ENCODE assay signal across 17 cellular contexts in the genomic region with DNA sequence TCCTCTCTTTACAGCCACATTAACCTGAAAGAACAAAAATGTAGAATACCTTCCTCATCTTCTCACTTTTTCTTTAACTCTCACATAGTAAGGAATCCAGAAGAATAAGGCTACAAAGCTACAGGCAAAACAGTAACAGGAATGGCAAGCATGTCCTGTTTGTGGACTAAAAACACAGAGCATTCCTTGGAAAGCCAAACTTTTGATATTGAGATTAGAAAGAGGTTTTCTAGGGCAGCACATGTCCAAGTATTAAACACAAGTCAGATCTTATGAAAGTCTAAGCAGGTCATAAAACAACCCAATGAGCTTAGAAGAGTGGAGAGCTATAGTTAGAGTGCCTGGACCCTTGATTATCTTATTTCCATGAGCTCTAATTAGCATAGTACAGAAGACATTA. TPM values are rescaled to one million over a fixed set of nuclear protein-coding genes. Genes with fewer than 3 reads are reported as not detected.
DNase-seq lines count a peak whose midpoint lies in the region; ATAC-seq, FAIRE-seq and TF ChIP-seq lines count a peak whose summit lies in the region.
"Had no signal": no experiment of that assay in that cellular context is flagged by ENCODE, and none has a peak within 500 bp of the region (broad histone marks: within the 10 kb centered on the region; RNA-seq: fewer than 3 reads in every experiment).

No MANE protein-coding gene starts in this region.

- H3K9ac ChIP-seq in endodermal cell (ENCODE audit: extremely low read depth, low read length, poor library complexity, severe bottlenecking) = no peak overlapping the region

- H3K4me1 Mint-ChIP-seq in CD4-positive, alpha-beta T cell (ENCODE audit: low read depth) = peaks cover 53% of the 10 kb centered on the region
- peaks cover 7% of the 10 kb centered on the region for H3K4me1 Mint-ChIP-seq in endodermal cell

- FAIRE-seq in GM12891 (lab: Jason Lieb, UNC) = no peak
- FAIRE-seq: G401.6 had no signal

- no peak for ATAC-seq in CD4-positive, alpha-beta T cell (ENCODE audit: poor library complexity)
- ATAC-seq in Panc1 (no peak), gastrocnemius medialis (no peak), HG02981 (IDR thresholded peaks at IDR 0.05; ENCODE audit: unreplicated experiment) (no peak)

- POLR2A ChIA-PET in CD4-positive, alpha-beta T cell (lab: Charles Lee) = interaction anchor here (2.0 kb wide), 1 partner anchor 10 kb away, joined by 6 read pairs; no protein-coding TSS in a partner anchor
- POLR2A ChIA-PET in Panc1 (lab: Charles Lee) = no interaction called here

- H3K27ac Mint-ChIP-seq in CD4-positive, alpha-beta T cell = peak overlapping the region; percentile 44
- no peak overlapping the region for H3K27ac Mint-ChIP-seq in endodermal cell

- intact Hi-C loops in CD4-positive, alpha-beta T cell (cut with DNase I, micrococcal nuclease) = no loop called here
- intact Hi-C loops in Panc1 (cut with micrococcal nuclease; ENCODE audit: unreplicated experiment) (no loop called here), gastrocnemius medialis (cut with DNase I; ENCODE audit: low total_unique reads) (loop anchor here (5.0 kb wide), 1 partner anchor 130 kb away; no protein-coding TSS in a partner anchor)

- H3K9me3 ChIP-seq in CD4-positive, alpha-beta T cell (ENCODE audit: control insufficient read depth, low read length) = no peaks in the 10 kb centered on the region
- H3K9me3 ChIP-seq in Panc1 (ENCODE audit: control insufficient read depth, insufficient read depth, low read depth, low read length) = no peaks in the 10 kb centered on the region
- no peaks in the 10 kb centered on the region for H3K9me3 ChIP-seq in gastrocnemius medialis
- no peaks in the 10 kb centered on the region for H3K9me3 ChIP-seq in endodermal cell (ENCODE audit: control insufficient read depth, low read length)
- H3K9me3 ChIP-seq: neutrophil had no signal

- no peaks in the 10 kb centered on the region for H3K36me3 Mint-ChIP-seq in CD4-positive, alpha-beta T cell (ENCODE audit: low read depth)
- no peaks in the 10 kb centered on the region for H3K36me3 Mint-ChIP-seq in endodermal cell (ENCODE audit: low read depth)

- no peaks in the 10 kb centered on the region for H3K27me3 ChIP-seq in CD4-positive, alpha-beta T cell (ENCODE audit: control insufficient read depth, insufficient read depth, low read length)
- no peaks in the 10 kb centered on the region for H3K27me3 ChIP-seq in Panc1 (ENCODE audit: control insufficient read depth, insufficient read depth, low read length)
- H3K27me3 ChIP-seq in gastrocnemius medialis = no peaks in the 10 kb centered on the region
- no peaks in the 10 kb centered on the region for H3K27me3 ChIP-seq in endodermal cell (ENCODE audit: control insufficient read depth, insufficient read depth, low read length, poor library complexity, severe bottlenecking)
- H3K27me3 ChIP-seq: neutrophil had no signal

- H3K4me3 Mint-ChIP-seq in CD4-positive, alpha-beta T cell = no peak overlapping the region
- no peak overlapping the region for H3K4me3 Mint-ChIP-seq in endodermal cell

- H3K27me3 Mint-ChIP-seq in CD4-positive, alpha-beta T cell = no peaks in the 10 kb centered on the region
- H3K27me3 Mint-ChIP-seq in endodermal cell (ENCODE audit: insufficient read depth) = no peaks in the 10 kb centered on the region

- in situ Hi-C loops in Panc1 (cut with HindIII; ENCODE audit: low pct_unique_long_range_greater_than_20kb, low sequenced_read_pairs) = no loop called here
- in situ Hi-C loops in gastrocnemius medialis (cut with MboI; ENCODE audit: low sequenced_read_pairs in 4 of 4) = no loop called here

- H3K36me3 ChIP-seq in Panc1 (ENCODE audit: control insufficient read depth, insufficient read depth, low read length) (no peaks in the 10 kb centered on the region), gastrocnemius medialis (no peaks in the 10 kb centered on the region), endodermal cell (ENCODE audit: control insufficient read depth, insufficient read depth, low read length) (no peaks in the 10 kb centered on the region)
- H3K36me3 ChIP-seq: neutrophil had no signal

- DNase-seq in CD4-positive, alpha-beta T cell = no peak
- DNase-seq in Panc1 (ENCODE audit: low read depth, low spot score) = no peak
- DNase-seq in epithelial cell of prostate (ENCODE audit: low read depth, low spot score) = no peak
- no peak for DNase-seq in gastrocnemius medialis
- no peak for DNase-seq in HPDE6-E6E7 (ENCODE audit: extremely low spot score)
- no peak for DNase-seq in endodermal cell
- no peak for DNase-seq in GM12891 (ENCODE audit: insufficient read length, low spot score)
- DNase-seq: activated naive CD4-positive, alpha-beta T cell treated with anti-CD3 and anti-CD28 coated beads, Interleukin-2, amount 50 U/mL, for 16 hours; glutamatergic neuron; NCI-H1105 treated with DMSO at 0.1 percent for 48 hours; NCI-H526; stimulated activated CD4-positive, alpha-beta T cell treated with anti-CD3 and anti-CD28 coated beads, Interleukin-15, amount 100 ng/mL, for 24 hours had no signal

- H3K4me1 ChIP-seq in Panc1 (ENCODE audit: control insufficient read depth, insufficient read depth, low read length) (no peaks in the 10 kb centered on the region), gastrocnemius medialis (peaks cover 4 to 16% of the 10 kb centered on the region in 2 donors), endodermal cell (ENCODE audit: control insufficient read depth, insufficient read depth, low read length) (no peaks in the 10 kb centered on the region)

- H3K27ac ChIP-seq in CD4-positive, alpha-beta T cell (ENCODE audit: low read depth, low read length) = no peak overlapping the region
- H3K27ac ChIP-seq in Panc1 (ENCODE audit: low read length) (peak overlapping the region; percentile 71; the same call in 1 of the 2 replicates), epithelial cell of prostate (peak overlapping the region; percentile 80), gastrocnemius medialis (peak overlapping the region; percentile 16 to 70 (median 64)), endodermal cell (ENCODE audit: low read depth, low read length) (no peak overlapping the region)

- H3K4me3 ChIP-seq in Panc1 (ENCODE audit: low read depth in 2 of 2, low read length in 2 of 2) (no peak overlapping the region), gastrocnemius medialis (no peak overlapping the region), endodermal cell (ENCODE audit: low read length) (no peak overlapping the region)

- BruUV-seq in Panc1 (replicated peaks; lab: Mats Ljungman, UMichigan) = no TSS peak

- TF ChIP-seq POLR2A in gastrocnemius medialis (IDR thresholded peaks at IDR 0.05) (no peak), GM12891 (IDR thresholded peaks at IDR 0.05; ENCODE audit: low read depth, low read length) (no peak)

- CTCF ChIA-PET in CD4-positive, alpha-beta T cell (lab: Charles Lee) = no interaction called here
- CTCF ChIA-PET in Panc1 (lab: Charles Lee) = no interaction called here

- no peak for TF ChIP-seq CTCF in CD4-positive, alpha-beta T cell (IDR thresholded peaks at IDR 0.05)
- TF ChIP-seq CTCF in Panc1 (IDR thresholded peaks at IDR 0.05) = no peak
- TF ChIP-seq CTCF in gastrocnemius medialis (IDR thresholded peaks at IDR 0.05 in 4 of 5, conservative IDR thresholded peaks at IDR 0.05 in 1 of 5) = no peak
- TF ChIP-seq CTCF in endodermal cell (conservative IDR thresholded peaks at IDR 0.05) = no peak

- H3K9me3 Mint-ChIP-seq in CD4-positive, alpha-beta T cell = no peaks in the 10 kb centered on the region
- peaks cover 59% of the 10 kb centered on the region for H3K9me3 Mint-ChIP-seq in endodermal cell

TF ChIP-seq in GM12891, 5 proteins besides CTCF, POLR2A, EP300 and RAD21:
- TF ChIP-seq POLR2AphosphoS5 (IDR thresholded peaks at IDR 0.05; ENCODE audit: low read depth, low read length) = no peak
- TF ChIP-seq POU2F2 (IDR thresholded peaks at IDR 0.05; ENCODE audit: low read depth, low read length) = no peak
- no peak for TF ChIP-seq PAX5 (IDR thresholded peaks at IDR 0.05; ENCODE audit: insufficient read depth, low read length, severe bottlenecking)
- no peak for TF ChIP-seq TAF1 (IDR thresholded peaks at IDR 0.05; ENCODE audit: low read depth, low read length)

RNA-seq across cellular contexts. Expression of a gene that starts 58.2 kb away (rescaled TPM):
- not detected for total RNA-seq in CD4-positive, alpha-beta T cell
- total RNA-seq in Panc1 (2021; ENCODE audit: unreplicated experiment) = not detected
- polyA plus RNA-seq in Panc1 (2012; ENCODE audit: insufficient read length) = not detected
- not detected for total RNA-seq in gastrocnemius medialis
- total RNA-seq in endodermal cell = not detected
- not detected for polyA plus RNA-seq in endodermal cell (2013, experiment 1 of 2)
- polyA plus RNA-seq in endodermal cell (2013, experiment 2 of 2) = not detected
- polyA plus RNA-seq in GM12891 (2012; ENCODE audit: low read depth, missing spikeins) = not detected
- total RNA-seq: liver had no signal
- polyA plus RNA-seq: BJ, liver had no signal

Comparison
In these comparisons a context has a peak if more than half of its experiments do, and no peak if none do; other contexts are left out.
1. H3K27ac ChIP-seq: peak in Panc1 (single experiment), epithelial cell of prostate (single experiment) and gastrocnemius medialis (4 of 4); none in CD4-positive, alpha-beta T cell (single experiment) and endodermal cell (single experiment).